Comparison of ENCODE assay signal across 12 cellular contexts in genomic region chr7:3404490-3404889, GRCh38.
A peak's percentile ranks its signal among the peaks of the same experiment; 100 is the strongest.
DNase-seq lines count a peak whose midpoint lies in the region; ATAC-seq, FAIRE-seq and TF ChIP-seq lines count a peak whose summit lies in the region.
"Had no signal": no experiment of that assay in that cellular context is flagged by ENCODE, and none has a peak within 500 bp of the region (broad histone marks: within the 10 kb centered on the region; RNA-seq: fewer than 3 reads in every experiment).

No MANE protein-coding gene starts in this region.

- TF ChIP-seq RAD21 in Ishikawa (IDR thresholded peaks at IDR 0.05; ENCODE audit: low read depth): no peak

- FAIRE-seq in islet of Langerhans (lab: Jason Lieb, UNC): peak; percentile 97
- FAIRE-seq: TTC549 had no signal

- DNase-seq in COR-L47 (lab: John Stamatoyannopoulos, UW) (peak; percentile 5), astrocyte of the hippocampus (ENCODE audit: low read depth, low spot score) (peak; percentile 81), activated T-cell treated with anti-CD3 and anti-CD28 coated beads for 4 hours (no peak), SKM-1 treated with dmso at 0.1 percent for 144 hours (lab: John Stamatoyannopoulos, UW; ENCODE audit: unreplicated experiment) (no peak), NCI-H510A (lab: John Stamatoyannopoulos, UW) (no peak)
- DNase-seq: activated naive CD8-positive, alpha-beta T cell treated with anti-CD3 and anti-CD28 coated beads, Interleukin-2, amount 10 ng/mL, durations not matched to agents 7 days and 5 days; effector memory CD8-positive, alpha-beta T cell; NCI-H187 had no signal

- no peak for TF ChIP-seq EP300 in Ishikawa (IDR thresholded peaks at IDR 0.05; ENCODE audit: borderline replicate concordance)

- no peak for ATAC-seq in HG02870 (IDR thresholded peaks at IDR 0.05; ENCODE audit: unreplicated experiment)
- ATAC-seq: effector memory CD8-positive, alpha-beta T cell had no signal

TF ChIP-seq in Ishikawa, 13 proteins besides CTCF, POLR2A, EP300 and RAD21:
- TF ChIP-seq NFIC (IDR thresholded peaks at IDR 0.05) (peak; percentile 48; the same call in 1 of the 2 replicates), CREB1 (IDR thresholded peaks at IDR 0.05; ENCODE audit: low read depth) (no peak), USF1 (IDR thresholded peaks at IDR 0.05) (no peak)

Comparison
In these comparisons a context has a peak if more than half of its experiments do, and no peak if none do; other contexts are left out.
1. DNase-seq: peak in COR-L47 (single experiment) and astrocyte of the hippocampus (single experiment); none in activated T-cell treated with anti-CD3 and anti-CD28 coated beads for 4 hours (single experiment), SKM-1 treated with dmso at 0.1 percent for 144 hours (single experiment) and NCI-H510A (single experiment).